ENCODE assay signal across 8 cellular contexts in genomic region chr4:140359571-140360427, GRCh38.
A peak's percentile ranks its signal among the peaks of the same experiment; 100 is the strongest.
DNase-seq lines count a peak whose midpoint lies in the region; ATAC-seq lines count a peak whose summit lies in the region.

No MANE protein-coding gene starts in this region.

- no peaks in the 10 kb centered on the region for H3K36me3 ChIP-seq in BLaER1

- no peak overlapping the region for H3K4me3 ChIP-seq in BLaER1

- no peak overlapping the region for H3K9ac ChIP-seq in BLaER1

- H3K27me3 ChIP-seq in BLaER1, result no peaks in the 10 kb centered on the region

- H3K9me3 ChIP-seq in BLaER1, result no peaks in the 10 kb centered on the region

- peak overlapping the region; percentile 71 for H3K4me2 ChIP-seq in BLaER1

- ATAC-seq in GM19035 (IDR thresholded peaks at IDR 0.05; ENCODE audit: unreplicated experiment), result peak; percentile 97
- ATAC-seq in HG03175 (IDR thresholded peaks at IDR 0.05; ENCODE audit: unreplicated experiment), result peak; percentile 92

- H3K4me1 ChIP-seq in BLaER1, result peaks cover 19% of the 10 kb centered on the region

- DNase-seq in NCI-H2196 treated with DMSO at 0.1 percent for 48 hours (lab: John Stamatoyannopoulos, UW; ENCODE audit: unreplicated experiment) (peak; percentile 21), kidney glomerular epithelial cell (lab: John Stamatoyannopoulos, UW) (peak; percentile 63)
- peak; percentile 41 to 70 (median 56) for DNase-seq in activated CD4-positive, CD25-positive, alpha-beta regulatory T cell (lab: John Stamatoyannopoulos, UW)
- DNase-seq in central memory CD4-positive, alpha-beta T cell, result peak; percentile 62
- DNase-seq in stimulated activated CD4-positive, alpha-beta T cell treated with anti-CD3 and anti-CD28 coated beads, Interleukin-4, amount 100 ng/mL, for 24 hours, result peak; percentile 86

- no peak overlapping the region for H3K27ac ChIP-seq in BLaER1

- H4K20me1 ChIP-seq in BLaER1, result no peaks in the 10 kb centered on the region

Comparison
In these comparisons a context has a peak if more than half of its experiments do, and no peak if none do; other contexts are left out.
1. DNase-seq: peak in every context shown above with its lines; median percentile 86 in stimulated activated CD4-positive, alpha-beta T cell treated with anti-CD3 and anti-CD28 coated beads, Interleukin-4, amount 100 ng/mL, for 24 hours; 63 in kidney glomerular epithelial cell; 62 in central memory CD4-positive, alpha-beta T cell; 56 in activated CD4-positive, CD25-positive, alpha-beta regulatory T cell; 21 in NCI-H2196 treated with DMSO at 0.1 percent for 48 hours.